Comparison of ENCODE assay signal across 19 cellular contexts in the genomic region with DNA sequence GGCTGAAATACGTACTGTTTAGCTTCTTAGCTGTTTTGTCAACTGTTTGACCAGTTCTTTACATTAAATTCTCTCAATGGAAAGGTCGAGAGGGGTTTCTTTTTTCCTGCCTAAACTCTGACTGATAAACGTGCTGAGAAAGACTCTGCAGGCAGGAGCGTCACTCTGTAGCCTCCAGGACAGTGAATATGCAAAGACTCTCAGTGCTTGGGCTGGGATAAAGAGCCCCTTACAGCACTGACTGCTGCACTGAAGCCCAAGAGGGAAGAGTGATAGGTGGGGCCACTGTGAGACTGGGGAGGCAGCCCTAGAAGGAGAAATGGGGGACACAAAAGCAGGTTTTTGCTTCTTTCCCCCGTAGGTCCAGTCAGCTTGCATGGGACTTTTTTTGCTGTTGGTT.
A peak's percentile ranks its signal among the peaks of the same experiment; 100 is the strongest.
DNase-seq lines count a peak whose midpoint lies in the region; ATAC-seq and TF ChIP-seq lines count a peak whose summit lies in the region.
"Had no signal": no experiment of that assay in that cellular context is flagged by ENCODE, and none has a peak within 500 bp of the region (broad histone marks: within the 10 kb centered on the region; RNA-seq: fewer than 3 reads in every experiment).

No MANE protein-coding gene starts in this region.

- ATAC-seq in Right ventricle myocardium inferior, result no peak
- no peak for ATAC-seq in HG03280 (IDR thresholded peaks at IDR 0.05; ENCODE audit: unreplicated experiment)
- ATAC-seq: A549, HCT116 had no signal

- H3K4me3 ChIP-seq in cardiac muscle cell, result no peak overlapping the region
- H3K4me3 ChIP-seq in neural progenitor cell, result no peak overlapping the region
- no peak overlapping the region for H3K4me3 ChIP-seq in vagina
- H3K4me3 ChIP-seq: A549 had no signal

- peaks cover 5% of the 10 kb centered on the region for H3K36me3 Mint-ChIP-seq in neural progenitor cell

- DNase-seq in cardiac muscle cell (ENCODE audit: low read depth in 1 of 2, low spot score in 1 of 2), result no peak
- no peak for DNase-seq in Right ventricle myocardium inferior (ENCODE audit: missing footprints)
- DNase-seq in islet precursor cell, result peak; percentile 47
- DNase-seq in neural progenitor cell (ENCODE audit: low spot score), result peak; percentile 11
- DNase-seq in vagina (ENCODE audit: extremely low spot score in 2 of 2), result no peak
- no peak for DNase-seq in SHP77 treated with DMSO at 0.1 percent for 48 hours (lab: John Stamatoyannopoulos, UW)
- DNase-seq: AML-193; Caco-2; CD4-positive, alpha-beta T cell; DMS79; GDM1; GOT3; H7; HFFc6 had no signal

- H3K4me2 ChIP-seq in neural progenitor cell, result no peak overlapping the region
- H3K4me2 ChIP-seq: A549 had no signal

- H3K9me3 ChIP-seq in cardiac muscle cell (ENCODE audit: low read depth) (no peaks in the 10 kb centered on the region), neural progenitor cell (ENCODE audit: low read depth) (no peaks in the 10 kb centered on the region), vagina (no peaks in the 10 kb centered on the region)
- H3K9me3 ChIP-seq: A549, Caco-2 had no signal

- H3K27me3 ChIP-seq in cardiac muscle cell, result no peaks in the 10 kb centered on the region
- H3K27me3 ChIP-seq in neural progenitor cell, result no peaks in the 10 kb centered on the region
- no peaks in the 10 kb centered on the region for H3K27me3 ChIP-seq in vagina

- H3K36me3 ChIP-seq in cardiac muscle cell (no peaks in the 10 kb centered on the region), neural progenitor cell (no peaks in the 10 kb centered on the region), vagina (no peaks in the 10 kb centered on the region)

- H2AFZ ChIP-seq in neural progenitor cell (replicated peaks), result no peak overlapping the region

- no peak overlapping the region for H3K4me3 Mint-ChIP-seq in neural progenitor cell
- H3K4me3 Mint-ChIP-seq: CD4-positive, alpha-beta T cell; HFFc6 had no signal

- no peak overlapping the region for H3K27ac Mint-ChIP-seq in neural progenitor cell
- H3K27ac Mint-ChIP-seq: CD4-positive, alpha-beta T cell; HFFc6 had no signal

- H3F3A ChIP-seq in neural progenitor cell (ENCODE audit: low read depth), result peaks cover 14% of the 10 kb centered on the region

- no peaks in the 10 kb centered on the region for H3K79me2 ChIP-seq in neural progenitor cell (ENCODE audit: low read depth)

- peak overlapping the region; percentile 6 for H3K27ac ChIP-seq in cardiac muscle cell
- no peak overlapping the region for H3K27ac ChIP-seq in neural progenitor cell
- H3K27ac ChIP-seq in vagina, result no peak overlapping the region
- H3K27ac ChIP-seq: 22Rv1, A549, C4-2B had no signal

- H3K9ac ChIP-seq in neural progenitor cell, result no peak overlapping the region

- no peaks in the 10 kb centered on the region for H3K4me1 ChIP-seq in cardiac muscle cell (ENCODE audit: low read depth)
- peaks cover 21% of the 10 kb centered on the region for H3K4me1 ChIP-seq in neural progenitor cell
- no peaks in the 10 kb centered on the region for H3K4me1 ChIP-seq in vagina
- H3K4me1 ChIP-seq: A549, Caco-2 had no signal

- H4K20me1 ChIP-seq in neural progenitor cell (ENCODE audit: low read depth), result no peaks in the 10 kb centered on the region

- peaks cover 30% of the 10 kb centered on the region for H3K4me1 Mint-ChIP-seq in neural progenitor cell

- H3K27me3 Mint-ChIP-seq in neural progenitor cell (ENCODE audit: insufficient read depth, low read depth), result peaks cover 6% of the 10 kb centered on the region

- no peak for TF ChIP-seq POLR2A in vagina (IDR thresholded peaks at IDR 0.05)

- no peak for TF ChIP-seq CTCF in cardiac muscle cell (IDR thresholded peaks at IDR 0.05; ENCODE audit: low read depth, low read length)
- no peak for TF ChIP-seq CTCF in neural progenitor cell (IDR thresholded peaks at IDR 0.05)
- TF ChIP-seq CTCF in vagina (IDR thresholded peaks at IDR 0.05), result no peak

- H3K9me3 Mint-ChIP-seq in neural progenitor cell, result peaks cover 9% of the 10 kb centered on the region
- H3K9me3 Mint-ChIP-seq: CD4-positive, alpha-beta T cell; HFFc6 had no signal

- intact Hi-C loops in Right ventricle myocardium inferior (cut with DNase I), result no loop called here
- intact Hi-C loops in vagina (cut with DNase I), result loop anchor here (1.0 kb wide), 1 partner anchor 65 kb away; no protein-coding TSS in a partner anchor

Comparison
In these comparisons a context has a peak if more than half of its experiments do, and no peak if none do; other contexts are left out.
1. DNase-seq: peak in islet precursor cell (single experiment) and neural progenitor cell (single experiment); none in cardiac muscle cell (0 of 2), Right ventricle myocardium inferior (single experiment), vagina (0 of 2) and SHP77 treated with DMSO at 0.1 percent for 48 hours (single experiment).